In the genomic region with DNA sequence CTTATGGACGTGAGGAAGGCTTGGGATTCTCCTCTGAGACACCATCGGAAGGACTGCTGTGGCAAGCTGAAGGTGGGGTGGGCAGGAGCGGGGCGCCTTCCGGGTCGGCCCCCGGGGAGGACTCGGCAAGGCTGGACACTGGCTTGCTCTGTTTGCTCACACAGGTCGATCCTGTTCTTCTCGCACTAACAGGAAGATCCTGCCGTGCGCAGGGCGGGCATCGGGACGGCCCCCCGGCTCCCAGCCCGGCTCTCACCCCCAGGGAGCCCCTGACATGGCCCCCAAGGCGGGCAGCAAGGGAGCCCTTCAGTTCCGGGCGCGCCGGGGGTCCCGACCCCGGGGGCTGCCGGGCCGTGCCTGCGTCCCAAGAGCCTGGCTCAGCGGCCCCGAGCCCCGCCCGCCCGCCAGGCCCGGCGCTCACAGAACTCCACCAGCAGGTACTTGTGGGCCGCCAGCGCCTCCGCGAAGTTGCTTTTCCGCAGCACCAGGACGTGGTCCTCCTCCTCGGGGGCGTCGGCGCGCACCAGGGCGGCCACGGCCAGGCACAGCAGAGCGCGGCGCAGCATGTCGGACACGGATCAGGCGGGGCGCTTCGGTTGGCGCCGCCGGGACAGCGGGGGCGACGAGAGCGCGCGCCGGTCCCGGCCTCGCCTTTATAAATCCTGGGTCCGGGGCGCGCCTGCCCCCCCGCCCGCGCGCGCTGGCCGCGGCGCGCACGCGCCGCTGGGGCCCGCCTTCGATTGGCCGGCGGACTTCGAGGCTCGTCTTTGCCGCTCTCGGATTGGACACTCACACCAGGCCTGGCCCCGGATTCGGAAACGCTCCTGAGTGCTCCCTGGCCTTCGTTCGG, we compare ENCODE assay signal across 1 cellular context.
TF ChIP-seq lines count a peak whose summit lies in the region.

A gene (minus strand): TSS at position 630 of the 850 bp plus-strand sequence. CDS start 64 bp downstream, at position 566.

TF ChIP-seq in HepG2, 621 proteins besides CTCF, POLR2A, EP300 and RAD21 (continued from another document and continues in another):
- TF ChIP-seq, protein P1, sequence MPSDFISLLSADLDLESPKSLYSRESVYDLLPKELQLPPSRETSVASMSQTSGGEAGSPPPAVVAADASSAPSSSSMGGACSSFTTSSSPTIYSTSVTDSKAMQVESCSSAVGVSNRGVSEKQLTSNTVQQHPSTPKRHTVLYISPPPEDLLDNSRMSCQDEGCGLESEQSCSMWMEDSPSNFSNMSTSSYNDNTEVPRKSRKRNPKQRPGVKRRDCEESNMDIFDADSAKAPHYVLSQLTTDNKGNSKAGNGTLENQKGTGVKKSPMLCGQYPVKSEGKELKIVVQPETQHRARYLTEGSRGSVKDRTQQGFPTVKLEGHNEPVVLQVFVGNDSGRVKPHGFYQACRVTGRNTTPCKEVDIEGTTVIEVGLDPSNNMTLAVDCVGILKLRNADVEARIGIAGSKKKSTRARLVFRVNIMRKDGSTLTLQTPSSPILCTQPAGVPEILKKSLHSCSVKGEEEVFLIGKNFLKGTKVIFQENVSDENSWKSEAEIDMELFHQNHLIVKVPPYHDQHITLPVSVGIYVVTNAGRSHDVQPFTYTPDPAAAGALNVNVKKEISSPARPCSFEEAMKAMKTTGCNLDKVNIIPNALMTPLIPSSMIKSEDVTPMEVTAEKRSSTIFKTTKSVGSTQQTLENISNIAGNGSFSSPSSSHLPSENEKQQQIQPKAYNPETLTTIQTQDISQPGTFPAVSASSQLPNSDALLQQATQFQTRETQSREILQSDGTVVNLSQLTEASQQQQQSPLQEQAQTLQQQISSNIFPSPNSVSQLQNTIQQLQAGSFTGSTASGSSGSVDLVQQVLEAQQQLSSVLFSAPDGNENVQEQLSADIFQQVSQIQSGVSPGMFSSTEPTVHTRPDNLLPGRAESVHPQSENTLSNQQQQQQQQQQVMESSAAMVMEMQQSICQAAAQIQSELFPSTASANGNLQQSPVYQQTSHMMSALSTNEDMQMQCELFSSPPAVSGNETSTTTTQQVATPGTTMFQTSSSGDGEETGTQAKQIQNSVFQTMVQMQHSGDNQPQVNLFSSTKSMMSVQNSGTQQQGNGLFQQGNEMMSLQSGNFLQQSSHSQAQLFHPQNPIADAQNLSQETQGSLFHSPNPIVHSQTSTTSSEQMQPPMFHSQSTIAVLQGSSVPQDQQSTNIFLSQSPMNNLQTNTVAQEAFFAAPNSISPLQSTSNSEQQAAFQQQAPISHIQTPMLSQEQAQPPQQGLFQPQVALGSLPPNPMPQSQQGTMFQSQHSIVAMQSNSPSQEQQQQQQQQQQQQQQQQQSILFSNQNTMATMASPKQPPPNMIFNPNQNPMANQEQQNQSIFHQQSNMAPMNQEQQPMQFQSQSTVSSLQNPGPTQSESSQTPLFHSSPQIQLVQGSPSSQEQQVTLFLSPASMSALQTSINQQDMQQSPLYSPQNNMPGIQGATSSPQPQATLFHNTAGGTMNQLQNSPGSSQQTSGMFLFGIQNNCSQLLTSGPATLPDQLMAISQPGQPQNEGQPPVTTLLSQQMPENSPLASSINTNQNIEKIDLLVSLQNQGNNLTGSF (CRISPR knock-in tag; IDR thresholded peaks at IDR 0.05) = peak; percentile 92; the same call in 1 of the 2 replicates
- TF ChIP-seq, protein P2, sequence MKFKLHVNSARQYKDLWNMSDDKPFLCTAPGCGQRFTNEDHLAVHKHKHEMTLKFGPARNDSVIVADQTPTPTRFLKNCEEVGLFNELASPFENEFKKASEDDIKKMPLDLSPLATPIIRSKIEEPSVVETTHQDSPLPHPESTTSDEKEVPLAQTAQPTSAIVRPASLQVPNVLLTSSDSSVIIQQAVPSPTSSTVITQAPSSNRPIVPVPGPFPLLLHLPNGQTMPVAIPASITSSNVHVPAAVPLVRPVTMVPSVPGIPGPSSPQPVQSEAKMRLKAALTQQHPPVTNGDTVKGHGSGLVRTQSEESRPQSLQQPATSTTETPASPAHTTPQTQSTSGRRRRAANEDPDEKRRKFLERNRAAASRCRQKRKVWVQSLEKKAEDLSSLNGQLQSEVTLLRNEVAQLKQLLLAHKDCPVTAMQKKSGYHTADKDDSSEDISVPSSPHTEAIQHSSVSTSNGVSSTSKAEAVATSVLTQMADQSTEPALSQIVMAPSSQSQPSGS (CRISPR knock-in tag; IDR thresholded peaks at IDR 0.05) = 0 out of 2 replicates have a peak, but pooled peaks have one; percentile 4
- peak; percentile 73; the same call in 1 of the 2 replicates for TF ChIP-seq GLI4 (CRISPR knock-in tag; IDR thresholded peaks at IDR 0.05; ENCODE audit: borderline replicate concordance)
- 0 out of 2 replicates have a peak, but pooled peaks have one; percentile 28 for TF ChIP-seq ZBTB7B (CRISPR knock-in tag; IDR thresholded peaks at IDR 0.05)
- no peak for TF ChIP-seq TEAD3 (CRISPR knock-in tag; optimal IDR thresholded peaks at IDR 0.05; ENCODE audit: borderline replicate concordance)
- TF ChIP-seq, protein P3, sequence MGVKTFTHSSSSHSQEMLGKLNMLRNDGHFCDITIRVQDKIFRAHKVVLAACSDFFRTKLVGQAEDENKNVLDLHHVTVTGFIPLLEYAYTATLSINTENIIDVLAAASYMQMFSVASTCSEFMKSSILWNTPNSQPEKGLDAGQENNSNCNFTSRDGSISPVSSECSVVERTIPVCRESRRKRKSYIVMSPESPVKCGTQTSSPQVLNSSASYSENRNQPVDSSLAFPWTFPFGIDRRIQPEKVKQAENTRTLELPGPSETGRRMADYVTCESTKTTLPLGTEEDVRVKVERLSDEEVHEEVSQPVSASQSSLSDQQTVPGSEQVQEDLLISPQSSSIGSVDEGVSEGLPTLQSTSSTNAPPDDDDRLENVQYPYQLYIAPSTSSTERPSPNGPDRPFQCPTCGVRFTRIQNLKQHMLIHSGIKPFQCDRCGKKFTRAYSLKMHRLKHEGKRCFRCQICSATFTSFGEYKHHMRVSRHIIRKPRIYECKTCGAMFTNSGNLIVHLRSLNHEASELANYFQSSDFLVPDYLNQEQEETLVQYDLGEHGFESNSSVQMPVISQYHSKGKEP (CRISPR knock-in tag; IDR thresholded peaks at IDR 0.05) = peak; percentile 83; the same call in 1 of the 2 replicates
- no peak for TF ChIP-seq STAT5B (CRISPR knock-in tag; IDR thresholded peaks at IDR 0.05)
- no peak for TF ChIP-seq PHF5A (CRISPR knock-in tag; IDR thresholded peaks at IDR 0.05; ENCODE audit: low read depth, unreplicated experiment)
- no peak for TF ChIP-seq KLF11 (CRISPR knock-in tag; IDR thresholded peaks at IDR 0.05)
- TF ChIP-seq ZSCAN25 (CRISPR knock-in tag; IDR thresholded peaks at IDR 0.05) = peak; percentile 67; the same call in 1 of the 2 replicates
- TF ChIP-seq NFKB2 (CRISPR knock-in tag; IDR thresholded peaks at IDR 0.05; ENCODE audit: borderline replicate concordance) = no peak
- TF ChIP-seq REL (CRISPR knock-in tag; conservative IDR thresholded peaks at IDR 0.05) = peak; percentile 58
- no peak for TF ChIP-seq ZFP41 (CRISPR knock-in tag; IDR thresholded peaks at IDR 0.05; ENCODE audit: borderline replicate concordance)
- TF ChIP-seq, protein P4, sequence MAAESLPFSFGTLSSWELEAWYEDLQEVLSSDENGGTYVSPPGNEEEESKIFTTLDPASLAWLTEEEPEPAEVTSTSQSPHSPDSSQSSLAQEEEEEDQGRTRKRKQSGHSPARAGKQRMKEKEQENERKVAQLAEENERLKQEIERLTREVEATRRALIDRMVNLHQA (CRISPR knock-in tag; IDR thresholded peaks at IDR 0.05) = no peak
- 0 out of 2 replicates have a peak, but pooled peaks have one; percentile 69 for TF ChIP-seq TEAD2 (CRISPR knock-in tag; IDR thresholded peaks at IDR 0.05)
- TF ChIP-seq SRSF4 (IDR thresholded peaks at IDR 0.05; ENCODE audit: low read depth, low read length, poor library complexity, severe bottlenecking) = no peak
- no peak for TF ChIP-seq SP1 (IDR thresholded peaks at IDR 0.05)
- peak; percentile 31; the same call in 1 of the 2 replicates for TF ChIP-seq SP1 (CRISPR knock-in tag; IDR thresholded peaks at IDR 0.05)
- TF ChIP-seq ZSCAN30 (CRISPR knock-in tag; IDR thresholded peaks at IDR 0.05) = no peak
- TF ChIP-seq, protein P5, sequence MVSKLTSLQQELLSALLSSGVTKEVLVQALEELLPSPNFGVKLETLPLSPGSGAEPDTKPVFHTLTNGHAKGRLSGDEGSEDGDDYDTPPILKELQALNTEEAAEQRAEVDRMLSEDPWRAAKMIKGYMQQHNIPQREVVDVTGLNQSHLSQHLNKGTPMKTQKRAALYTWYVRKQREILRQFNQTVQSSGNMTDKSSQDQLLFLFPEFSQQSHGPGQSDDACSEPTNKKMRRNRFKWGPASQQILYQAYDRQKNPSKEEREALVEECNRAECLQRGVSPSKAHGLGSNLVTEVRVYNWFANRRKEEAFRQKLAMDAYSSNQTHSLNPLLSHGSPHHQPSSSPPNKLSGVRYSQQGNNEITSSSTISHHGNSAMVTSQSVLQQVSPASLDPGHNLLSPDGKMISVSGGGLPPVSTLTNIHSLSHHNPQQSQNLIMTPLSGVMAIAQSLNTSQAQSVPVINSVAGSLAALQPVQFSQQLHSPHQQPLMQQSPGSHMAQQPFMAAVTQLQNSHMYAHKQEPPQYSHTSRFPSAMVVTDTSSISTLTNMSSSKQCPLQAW (CRISPR knock-in tag; IDR thresholded peaks at IDR 0.05) = no peak
- TF ChIP-seq IKZF4 (CRISPR knock-in tag; IDR thresholded peaks at IDR 0.05; ENCODE audit: borderline replicate concordance, low read depth, not compliant biosample characterization) = peak; percentile 86
- TF ChIP-seq ZNF124 (CRISPR knock-in tag; IDR thresholded peaks at IDR 0.05) = no peak; the same call in 1 of the 2 replicates
- TF ChIP-seq ZC3H13 (CRISPR knock-in tag; IDR thresholded peaks at IDR 0.05) = peak; percentile 86; the same call in 1 of the 2 replicates
- TF ChIP-seq ZNF879 (CRISPR knock-in tag; IDR thresholded peaks at IDR 0.05) = 0 out of 2 replicates have a peak, but pooled peaks have one; percentile 8
- peak; percentile 60; the same call in 1 of the 2 replicates for TF ChIP-seq HDAC1 (CRISPR knock-in tag; IDR thresholded peaks at IDR 0.05)
- no peak for TF ChIP-seq ZKSCAN5 (CRISPR knock-in tag; IDR thresholded peaks at IDR 0.05)
- TF ChIP-seq ZNF782 (CRISPR knock-in tag; IDR thresholded peaks at IDR 0.05; ENCODE audit: borderline replicate concordance) = no peak; the same call in 1 of the 2 replicates
- TF ChIP-seq CCDC6 (CRISPR knock-in tag; IDR thresholded peaks at IDR 0.05) = 0 out of 2 replicates have a peak, but pooled peaks have one; percentile 15
- TF ChIP-seq GTF2F1 (IDR thresholded peaks at IDR 0.05; ENCODE audit: low read length) = peak; percentile 70; the same call in 1 of the 2 replicates
- no peak for TF ChIP-seq CREM (IDR thresholded peaks at IDR 0.05)
- no peak for TF ChIP-seq CREM (CRISPR knock-in tag; IDR thresholded peaks at IDR 0.05)
- TF ChIP-seq, protein P6, sequence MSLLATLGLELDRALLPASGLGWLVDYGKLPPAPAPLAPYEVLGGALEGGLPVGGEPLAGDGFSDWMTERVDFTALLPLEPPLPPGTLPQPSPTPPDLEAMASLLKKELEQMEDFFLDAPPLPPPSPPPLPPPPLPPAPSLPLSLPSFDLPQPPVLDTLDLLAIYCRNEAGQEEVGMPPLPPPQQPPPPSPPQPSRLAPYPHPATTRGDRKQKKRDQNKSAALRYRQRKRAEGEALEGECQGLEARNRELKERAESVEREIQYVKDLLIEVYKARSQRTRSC (CRISPR knock-in tag; IDR thresholded peaks at IDR 0.05; ENCODE audit: low read depth) = peak; percentile 78; the same call in 1 of the 2 replicates
- TF ChIP-seq, protein P7, sequence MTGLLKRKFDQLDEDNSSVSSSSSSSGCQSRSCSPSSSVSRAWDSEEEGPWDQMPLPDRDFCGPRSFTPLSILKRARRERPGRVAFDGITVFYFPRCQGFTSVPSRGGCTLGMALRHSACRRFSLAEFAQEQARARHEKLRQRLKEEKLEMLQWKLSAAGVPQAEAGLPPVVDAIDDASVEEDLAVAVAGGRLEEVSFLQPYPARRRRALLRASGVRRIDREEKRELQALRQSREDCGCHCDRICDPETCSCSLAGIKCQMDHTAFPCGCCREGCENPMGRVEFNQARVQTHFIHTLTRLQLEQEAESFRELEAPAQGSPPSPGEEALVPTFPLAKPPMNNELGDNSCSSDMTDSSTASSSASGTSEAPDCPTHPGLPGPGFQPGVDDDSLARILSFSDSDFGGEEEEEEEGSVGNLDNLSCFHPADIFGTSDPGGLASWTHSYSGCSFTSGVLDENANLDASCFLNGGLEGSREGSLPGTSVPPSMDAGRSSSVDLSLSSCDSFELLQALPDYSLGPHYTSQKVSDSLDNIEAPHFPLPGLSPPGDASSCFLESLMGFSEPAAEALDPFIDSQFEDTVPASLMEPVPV (CRISPR knock-in tag; IDR thresholded peaks at IDR 0.05) = 0 out of 2 replicates have a peak, but pooled peaks have one; percentile 5
- TF ChIP-seq POLR2AphosphoS5 (IDR thresholded peaks at IDR 0.05; ENCODE audit: low read depth, low read length) = peak; percentile 97
- TF ChIP-seq, protein P8, sequence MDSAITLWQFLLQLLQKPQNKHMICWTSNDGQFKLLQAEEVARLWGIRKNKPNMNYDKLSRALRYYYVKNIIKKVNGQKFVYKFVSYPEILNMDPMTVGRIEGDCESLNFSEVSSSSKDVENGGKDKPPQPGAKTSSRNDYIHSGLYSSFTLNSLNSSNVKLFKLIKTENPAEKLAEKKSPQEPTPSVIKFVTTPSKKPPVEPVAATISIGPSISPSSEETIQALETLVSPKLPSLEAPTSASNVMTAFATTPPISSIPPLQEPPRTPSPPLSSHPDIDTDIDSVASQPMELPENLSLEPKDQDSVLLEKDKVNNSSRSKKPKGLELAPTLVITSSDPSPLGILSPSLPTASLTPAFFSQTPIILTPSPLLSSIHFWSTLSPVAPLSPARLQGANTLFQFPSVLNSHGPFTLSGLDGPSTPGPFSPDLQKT (CRISPR knock-in tag; IDR thresholded peaks at IDR 0.05; ENCODE audit: borderline replicate concordance) = peak; percentile 85; the same call in 1 of the 2 replicates
- peak; percentile 87 for TF ChIP-seq BORCS8-MEF2B (CRISPR knock-in tag; IDR thresholded peaks at IDR 0.05)
- TF ChIP-seq, protein P9, sequence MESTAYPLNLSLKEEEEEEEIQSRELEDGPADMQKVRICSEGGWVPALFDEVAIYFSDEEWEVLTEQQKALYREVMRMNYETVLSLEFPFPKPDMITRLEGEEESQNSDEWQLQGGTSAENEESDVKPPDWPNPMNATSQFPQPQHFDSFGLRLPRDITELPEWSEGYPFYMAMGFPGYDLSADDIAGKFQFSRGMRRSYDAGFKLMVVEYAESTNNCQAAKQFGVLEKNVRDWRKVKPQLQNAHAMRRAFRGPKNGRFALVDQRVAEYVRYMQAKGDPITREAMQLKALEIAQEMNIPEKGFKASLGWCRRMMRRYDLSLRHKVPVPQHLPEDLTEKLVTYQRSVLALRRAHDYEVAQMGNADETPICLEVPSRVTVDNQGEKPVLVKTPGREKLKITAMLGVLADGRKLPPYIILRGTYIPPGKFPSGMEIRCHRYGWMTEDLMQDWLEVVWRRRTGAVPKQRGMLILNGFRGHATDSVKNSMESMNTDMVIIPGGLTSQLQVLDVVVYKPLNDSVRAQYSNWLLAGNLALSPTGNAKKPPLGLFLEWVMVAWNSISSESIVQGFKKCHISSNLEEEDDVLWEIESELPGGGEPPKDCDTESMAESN (CRISPR knock-in tag; conservative IDR thresholded peaks at IDR 0.05) = peak; percentile 82
- TF ChIP-seq, protein P10, sequence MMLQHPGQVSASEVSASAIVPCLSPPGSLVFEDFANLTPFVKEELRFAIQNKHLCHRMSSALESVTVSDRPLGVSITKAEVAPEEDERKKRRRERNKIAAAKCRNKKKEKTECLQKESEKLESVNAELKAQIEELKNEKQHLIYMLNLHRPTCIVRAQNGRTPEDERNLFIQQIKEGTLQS (CRISPR knock-in tag; IDR thresholded peaks at IDR 0.05) = peak; percentile 59; the same call in 1 of the 2 replicates
- TF ChIP-seq ZNF720 (CRISPR knock-in tag; IDR thresholded peaks at IDR 0.05) = 0 out of 2 replicates have a peak, but pooled peaks have one; percentile 70
- 0 out of 2 replicates have a peak, but pooled peaks have one; percentile 19 for TF ChIP-seq ZNF746 (CRISPR knock-in tag; IDR thresholded peaks at IDR 0.05)
